Comparison of ENCODE assay signal across 7 cellular contexts in genomic region chr11:120929664-120930154, GRCh38.
DNase-seq lines count a peak whose midpoint lies in the region; TF ChIP-seq lines count a peak whose summit lies in the region.

No MANE protein-coding gene starts in this region.

- DNase-seq in GM12865 (ENCODE audit: low read depth) = peak; percentile 85
- DNase-seq in LHCN-M2 (ENCODE audit: low read depth) = peak; percentile 17
- peak; percentile 43 for DNase-seq in SW480 (ENCODE audit: low spot score)
- DNase-seq in choroid plexus epithelial cell (ENCODE audit: low read depth) = peak; percentile 62
- peak; percentile 98 for DNase-seq in mesendoderm
- peak; percentile 41 for DNase-seq in transverse colon
- DNase-seq in amniotic stem cell (lab: John Stamatoyannopoulos, UW) = no peak

- no peak overlapping the region for H3K18ac ChIP-seq in mesendoderm (ENCODE audit: low read length)

- no peak overlapping the region for H3K56ac ChIP-seq in mesendoderm (ENCODE audit: low read length)

- no CpG with 5 or more reads among the region's 13 CpGs for whole genome bisulfite sequencing in mesendoderm (ENCODE audit: extremely low coverage, insufficient coverage, low lambda C conversion rate)
- WGBS in transverse colon (ENCODE audit: low coverage in 1 of 2), 2 donors = 40% methylated on average over 13 of the region's 13 CpGs; no CpG with 5 or more reads in 1 of the 2 donors

- H3K9ac ChIP-seq in mesendoderm (ENCODE audit: low read length) = no peak overlapping the region

- no peak overlapping the region for H3K27ac ChIP-seq in mesendoderm (ENCODE audit: low read depth, low read length)
- H3K27ac ChIP-seq in transverse colon = no peak overlapping the region

- H3K36me3 ChIP-seq in mesendoderm (ENCODE audit: control insufficient read depth, insufficient read depth, low read length) = no peaks in the 10 kb centered on the region
- no peaks in the 10 kb centered on the region for H3K36me3 ChIP-seq in transverse colon

- H3K79me1 ChIP-seq in mesendoderm (ENCODE audit: low read length) = no peaks in the 10 kb centered on the region

- H2BK15ac ChIP-seq in mesendoderm (replicated peaks; ENCODE audit: low read depth) = no peak overlapping the region

- no peak overlapping the region for H2BK120ac ChIP-seq in mesendoderm (ENCODE audit: low read depth, low read length)

- H3K4me2 ChIP-seq in mesendoderm (ENCODE audit: low read length) = no peak overlapping the region

- no peak for TF ChIP-seq POLR2A in transverse colon (IDR thresholded peaks at IDR 0.05)

- no peak for TF ChIP-seq EP300 in transverse colon (IDR thresholded peaks at IDR 0.05; ENCODE audit: low read depth)

- TF ChIP-seq CTCF in GM12865 (IDR thresholded peaks at IDR 0.05; ENCODE audit: insufficient read depth, low read depth, low read length, missing control alignments) = peak; percentile 80
- peak; percentile 75 for TF ChIP-seq CTCF in choroid plexus epithelial cell (conservative IDR thresholded peaks at IDR 0.05; ENCODE audit: low read depth, low read length)
- peak; percentile 26 to 60 (median 39) for TF ChIP-seq CTCF in transverse colon (IDR thresholded peaks at IDR 0.05)

- intact Hi-C loops in transverse colon (cut with DNase I; ENCODE audit: low total_unique reads) = no loop called here

- H3K4me1 ChIP-seq in mesendoderm (ENCODE audit: control insufficient read depth, low read depth, low read length) (peaks cover 3% of the 10 kb centered on the region), transverse colon (no peaks in the 10 kb centered on the region)

- H2BK5ac ChIP-seq in mesendoderm (ENCODE audit: low read length) = no peak overlapping the region

- H3K4ac ChIP-seq in mesendoderm (ENCODE audit: low read depth, low read length) = no peak overlapping the region

- H3K79me2 ChIP-seq in mesendoderm (ENCODE audit: control insufficient read depth, insufficient read depth, low read length) = no peaks in the 10 kb centered on the region

- no peak overlapping the region for H4K8ac ChIP-seq in mesendoderm (ENCODE audit: low read depth, low read length)

- no peak overlapping the region for H3K23ac ChIP-seq in mesendoderm (ENCODE audit: low read length)

- in situ Hi-C loops in transverse colon (cut with MboI; ENCODE audit: low pct_ligation_motif_present in 1 of 4, low pct_unique_long_range_greater_than_20kb in 1 of 4, low sequenced_read_pairs in 3 of 4) = loop anchor here in 1 of 4 donors (25.0 kb wide), 1 partner anchor 183 kb away; the partner anchor contains the start of gene TECTA

- H3K9me3 ChIP-seq in transverse colon = no peaks in the 10 kb centered on the region

- H3K27me3 ChIP-seq in mesendoderm (ENCODE audit: insufficient read depth, low read length, poor library complexity) = no peaks in the 10 kb centered on the region
- H3K27me3 ChIP-seq in transverse colon = peaks cover 8% of the 10 kb centered on the region

- H2AK5ac ChIP-seq in mesendoderm (ENCODE audit: low read length) = no peak overlapping the region

- H3K4me3 ChIP-seq in GM12865 (ENCODE audit: low read depth, low read length) = no peak overlapping the region
- H3K4me3 ChIP-seq in choroid plexus epithelial cell (ENCODE audit: low read depth, low read length) = no peak overlapping the region
- H3K4me3 ChIP-seq in mesendoderm (ENCODE audit: low read length) = no peak overlapping the region
- no peak overlapping the region for H3K4me3 ChIP-seq in transverse colon

- no peak overlapping the region for H4K5ac ChIP-seq in mesendoderm (ENCODE audit: low read length)
